Comparison of ENCODE assay signal across 27 cellular contexts in the genomic region with DNA sequence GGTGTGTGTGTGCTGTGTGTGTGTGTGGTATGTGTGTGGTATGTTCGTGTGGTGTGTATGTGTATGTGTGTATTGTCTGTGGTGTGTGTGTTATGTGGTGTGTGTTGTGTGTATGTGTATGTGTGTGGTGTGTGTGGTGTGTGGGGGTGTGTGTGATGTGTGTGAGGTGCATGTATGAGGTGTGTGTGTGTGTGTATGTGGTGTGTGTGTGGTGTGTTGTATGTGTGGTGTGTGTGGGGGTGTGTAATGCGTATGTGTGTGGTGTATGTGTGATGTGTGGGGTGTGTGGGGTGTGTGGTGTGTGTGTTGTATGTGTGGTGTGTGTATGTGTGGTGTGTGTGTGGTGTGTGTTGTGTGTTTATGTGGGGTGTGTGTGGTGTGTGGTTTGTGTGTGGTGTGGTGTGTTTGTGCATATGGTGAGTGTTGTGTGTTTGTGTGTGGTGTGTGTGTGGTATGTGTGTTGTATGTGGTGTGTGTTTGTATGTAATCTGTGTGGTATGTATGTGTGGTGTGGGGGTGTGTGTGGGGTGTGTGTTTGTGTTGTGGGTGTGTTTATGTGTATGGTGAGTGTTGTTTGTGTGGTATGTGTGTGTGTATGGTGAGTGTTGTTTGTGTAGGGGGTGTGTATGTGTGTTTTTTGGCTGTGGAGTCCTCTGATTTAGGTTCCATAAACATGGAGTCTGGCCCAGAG.
DNase-seq lines count a peak whose midpoint lies in the region; FAIRE-seq and TF ChIP-seq lines count a peak whose summit lies in the region.
"Had no signal": no experiment of that assay in that cellular context is flagged by ENCODE, and none has a peak within 500 bp of the region (broad histone marks: within the 10 kb centered on the region; RNA-seq: fewer than 3 reads in every experiment).

No MANE protein-coding gene starts in this region.

- H3K79me1 ChIP-seq in mesenchymal stem cell (replicated peaks; ENCODE audit: low read length, poor library complexity, severe bottlenecking), result peaks cover 14% of the 10 kb centered on the region

- no peak for TF ChIP-seq CTCF in HFFc6 (IDR thresholded peaks at IDR 0.05)
- TF ChIP-seq CTCF in chondrocyte (IDR thresholded peaks at IDR 0.05), result no peak
- no peak for TF ChIP-seq CTCF in mesothelial cell of epicardium (IDR thresholded peaks at IDR 0.05; ENCODE audit: unreplicated experiment)

- peak overlapping the region in 1 of 2 experiments; percentile 78 for H3K14ac ChIP-seq in mesenchymal stem cell (ENCODE audit: low read length in 2 of 2)

- no peaks in the 10 kb centered on the region for H3K27me3 ChIP-seq in mesenchymal stem cell (ENCODE audit: control insufficient read depth in 1 of 2, insufficient read depth in 1 of 2, low read length in 2 of 2)
- H3K27me3 ChIP-seq: neutrophil, transverse colon had no signal

- no peak overlapping the region for H2BK5ac ChIP-seq in mesenchymal stem cell (ENCODE audit: low read depth, low read length, poor library complexity, severe bottlenecking)

- H2AK5ac ChIP-seq in mesenchymal stem cell (ENCODE audit: low read length, severe bottlenecking), result no peak overlapping the region

- peak overlapping the region in 1 of 2 experiments; percentile 13 for H3K18ac ChIP-seq in mesenchymal stem cell (ENCODE audit: low read depth in 1 of 2, low read length in 2 of 2)

- no peak for TF ChIP-seq POLR2A in GM12892 (IDR thresholded peaks at IDR 0.05; ENCODE audit: low read depth, low read length)

- peak overlapping the region; percentile 7 for H4K91ac ChIP-seq in mesenchymal stem cell (ENCODE audit: low read length)

- H3K36me3 ChIP-seq in mesenchymal stem cell (ENCODE audit: control insufficient read depth in 1 of 2, insufficient read depth in 2 of 2, low read depth in 1 of 2, low read length in 2 of 2), result peaks cover 0 to 52% of the 10 kb centered on the region in 2 experiments
- H3K36me3 ChIP-seq: HAP-1, lower lobe of right lung, neutrophil, transverse colon had no signal

- no peaks in the 10 kb centered on the region for H3K9me3 Mint-ChIP-seq in HFFc6
- no peaks in the 10 kb centered on the region for H3K9me3 Mint-ChIP-seq in chondrocyte (ENCODE audit: low read depth)
- H3K9me3 Mint-ChIP-seq in mesothelial cell of epicardium, result no peaks in the 10 kb centered on the region
- H3K9me3 Mint-ChIP-seq: activated CD4-positive, alpha-beta T cell treated with anti-CD3 and anti-CD28 coated beads, Interleukin-2, amount 10 ng/mL, durations not matched to agents 7 days and 5 days; activated naive CD8-positive, alpha-beta T cell treated with anti-CD3 and anti-CD28 coated beads, Interleukin-2, amount 50 U/mL, for 24 hours; activated T-helper 2 cell treated with anti-CD3 and anti-CD28 coated beads, Interferon-gamma antibody, Interleukin-2, Interleukin-4, amounts not matched to agents 10 μg/mL and 5 μg/mL and 100 μg/mL, durations not matched to agents 14 hours and 24 hours and 36 hours had no signal

- H3K4me3 Mint-ChIP-seq in HFFc6 (no peak overlapping the region), chondrocyte (ENCODE audit: unreplicated experiment) (no peak overlapping the region), mesothelial cell of epicardium (no peak overlapping the region)
- H3K4me3 Mint-ChIP-seq: activated CD4-positive, alpha-beta T cell treated with anti-CD3 and anti-CD28 coated beads, Interleukin-2, amount 10 ng/mL, durations not matched to agents 7 days and 5 days; activated naive CD8-positive, alpha-beta T cell treated with anti-CD3 and anti-CD28 coated beads, Interleukin-2, amount 50 U/mL, for 24 hours; CD4-positive, CD25-positive, alpha-beta regulatory T cell; IgD-negative memory B cell had no signal

- H3K4me2 ChIP-seq in mesenchymal stem cell (ENCODE audit: low read length, poor library complexity, severe bottlenecking), result no peak overlapping the region
- H3K4me2 ChIP-seq: SK-N-SH had no signal

- WGBS in mesenchymal stem cell, result 85% methylated on average over 2 of the region's 2 CpGs

- H2AFZ ChIP-seq in mesenchymal stem cell (ENCODE audit: low read depth, low read length), result no peak overlapping the region

- H2BK120ac ChIP-seq in mesenchymal stem cell (ENCODE audit: low read depth, low read length), result no peak overlapping the region

- no peaks in the 10 kb centered on the region for H3K9me3 ChIP-seq in mesenchymal stem cell (ENCODE audit: control insufficient read depth, low read length)
- H3K9me3 ChIP-seq: HAP-1, lower lobe of right lung, neutrophil, psoas muscle, SK-N-SH, transverse colon had no signal

- H3K23ac ChIP-seq in mesenchymal stem cell (ENCODE audit: low read length in 2 of 2), result no peak overlapping the region

- no peaks in the 10 kb centered on the region; the same call in 1 of the 2 replicates for H3K4me1 Mint-ChIP-seq in HFFc6 (ENCODE audit: low read depth)
- no peaks in the 10 kb centered on the region for H3K4me1 Mint-ChIP-seq in chondrocyte (ENCODE audit: low read depth)
- H3K4me1 Mint-ChIP-seq in mesothelial cell of epicardium, result peaks cover 3% of the 10 kb centered on the region
- H3K4me1 Mint-ChIP-seq: activated CD4-positive, alpha-beta T cell treated with anti-CD3 and anti-CD28 coated beads, Interleukin-2, amount 10 ng/mL, durations not matched to agents 7 days and 5 days; activated naive CD8-positive, alpha-beta T cell treated with anti-CD3 and anti-CD28 coated beads, Interleukin-2, amount 50 U/mL, for 24 hours; CD4-positive, CD25-positive, alpha-beta regulatory T cell had no signal

- peak; percentile 81 for FAIRE-seq in GM12892 (lab: Jason Lieb, UNC)
- FAIRE-seq: kidney had no signal

- peaks cover 7% of the 10 kb centered on the region for H3K4me1 ChIP-seq in mesenchymal stem cell (ENCODE audit: control insufficient read depth, insufficient read depth, low read depth, low read length)
- H3K4me1 ChIP-seq: lower lobe of right lung, psoas muscle, transverse colon had no signal

- peak overlapping the region; percentile 28 for H3K27ac ChIP-seq in mesenchymal stem cell (ENCODE audit: low read length, poor library complexity, severe bottlenecking)
- H3K27ac ChIP-seq: lower lobe of right lung, neutrophil, psoas muscle, RWPE1, transverse colon had no signal

- H3K4ac ChIP-seq in mesenchymal stem cell (ENCODE audit: low read depth in 1 of 2, low read length in 2 of 2), result no peak overlapping the region

- H3K27ac Mint-ChIP-seq in HFFc6, result peak overlapping the region; percentile 16; the same call in 1 of the 2 replicates
- H3K27ac Mint-ChIP-seq in chondrocyte (ENCODE audit: unreplicated experiment), result peak overlapping the region; percentile 2
- no peak overlapping the region for H3K27ac Mint-ChIP-seq in mesothelial cell of epicardium
- H3K27ac Mint-ChIP-seq: activated CD4-positive, alpha-beta T cell treated with anti-CD3 and anti-CD28 coated beads, Interleukin-2, amount 10 ng/mL, durations not matched to agents 7 days and 5 days; activated naive CD8-positive, alpha-beta T cell treated with anti-CD3 and anti-CD28 coated beads, Interleukin-2, amount 50 U/mL, for 24 hours; activated T-helper 2 cell treated with anti-CD3 and anti-CD28 coated beads, Interferon-gamma antibody, Interleukin-2, Interleukin-4, amounts not matched to agents 10 μg/mL and 5 μg/mL and 100 μg/mL, durations not matched to agents 14 hours and 24 hours and 36 hours had no signal

- H3K36me3 Mint-ChIP-seq in HFFc6 (ENCODE audit: low read depth), result peaks cover 41% of the 10 kb centered on the region
- peaks cover 16% of the 10 kb centered on the region for H3K36me3 Mint-ChIP-seq in chondrocyte (ENCODE audit: low read depth)
- H3K36me3 Mint-ChIP-seq in mesothelial cell of epicardium, result peaks cover 3% of the 10 kb centered on the region
- H3K36me3 Mint-ChIP-seq: CD4-positive, CD25-positive, alpha-beta regulatory T cell; IgD-negative memory B cell had no signal

- peak overlapping the region in 1 of 2 experiments; percentile 10 for H2BK12ac ChIP-seq in mesenchymal stem cell (ENCODE audit: low read length in 2 of 2)

- H3K27me3 Mint-ChIP-seq in HFFc6 (ENCODE audit: insufficient read depth) (no peaks in the 10 kb centered on the region), chondrocyte (ENCODE audit: low read depth) (no peaks in the 10 kb centered on the region), mesothelial cell of epicardium (ENCODE audit: low read depth) (no peaks in the 10 kb centered on the region)
- H3K27me3 Mint-ChIP-seq: CD4-positive, CD25-positive, alpha-beta regulatory T cell had no signal

- no peak for DNase-seq in GM12892 (ENCODE audit: insufficient read length)
- DNase-seq in HFFc6, result no peak
- DNase-seq in chondrocyte (ENCODE audit: low spot score), result no peak
- DNase-seq in mesenchymal stem cell, result no peak
- DNase-seq in mesothelial cell of epicardium (ENCODE audit: low spot score in 2 of 2, unreplicated experiment in 2 of 2), result no peak
- DNase-seq in NCI-H1048 (lab: John Stamatoyannopoulos, UW), result no peak
- DNase-seq in activated effector memory CD4-positive, alpha-beta T cell treated with Interleukin-2 at 50 U/mL for 16 hours, result no peak
- DNase-seq: activated CD4-positive, alpha-beta T cell treated with anti-CD3 and anti-CD28 coated beads, Interleukin-2, amount 10 ng/mL, durations not matched to agents 7 days and 5 days; activated naive CD8-positive, alpha-beta T cell treated with anti-CD3 and anti-CD28 coated beads, Interleukin-2, amount 50 U/mL, for 24 hours; CD4-positive, CD25-positive, alpha-beta regulatory T cell; DMS 273 treated with DMSO at 0.1 percent for 48 hours; effector CD8-positive, alpha-beta T cell; foreskin fibroblast; kidney; lower lobe of right lung; NCI-H1105 treated with DMSO at 0.1 percent for 48 hours; NCI-H774; psoas muscle; SK-N-SH; stimulated activated CD8-positive, alpha-beta memory T cell treated with anti-CD3 and anti-CD28 coated beads, Interleukin-4, amount 100 ng/mL, for 48 hours; T-helper 2 cell; transverse colon had no signal

- no peak overlapping the region for H3K9ac ChIP-seq in mesenchymal stem cell (ENCODE audit: low read length)
- H3K9ac ChIP-seq: SK-N-SH had no signal

- H4K8ac ChIP-seq in mesenchymal stem cell (ENCODE audit: low read length), result no peak overlapping the region

- no peak overlapping the region for H2BK15ac ChIP-seq in mesenchymal stem cell (ENCODE audit: low read depth, poor library complexity, severe bottlenecking)

- no peak overlapping the region for H3K4me3 ChIP-seq in mesenchymal stem cell (ENCODE audit: insufficient read depth in 1 of 2, low read depth in 1 of 2, low read length in 2 of 2)
- H3K4me3 ChIP-seq: HAP-1, lower lobe of right lung, psoas muscle, transverse colon had no signal
